ENCODE assay signal across 14 cellular contexts in the genomic region with DNA sequence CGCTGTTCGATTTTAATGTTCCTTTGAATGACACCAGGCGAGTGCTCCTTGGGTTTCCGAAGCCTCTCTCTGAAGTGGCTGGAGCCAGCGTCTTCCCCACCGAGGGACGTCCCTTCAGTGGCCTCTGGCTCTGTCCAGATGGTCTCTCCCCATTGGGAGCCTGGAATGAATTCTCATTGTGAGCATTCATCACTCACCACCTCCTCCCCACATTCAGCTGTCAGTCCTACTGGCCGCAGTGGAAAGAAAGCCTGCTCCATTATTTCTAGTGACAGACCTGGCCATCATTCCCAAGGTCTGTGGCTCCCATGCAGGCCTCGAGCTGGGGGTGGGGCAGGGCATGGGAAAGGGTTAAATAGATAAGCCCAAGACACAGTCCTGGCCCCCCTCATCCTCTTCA. TPM values are rescaled to one million over a fixed set of nuclear protein-coding genes. Genes with fewer than 3 reads are reported as not detected.
A peak's percentile ranks its signal among the peaks of the same experiment; 100 is the strongest.
DNase-seq lines count a peak whose midpoint lies in the region; ATAC-seq and TF ChIP-seq lines count a peak whose summit lies in the region.
"Had no signal": no experiment of that assay in that cellular context is flagged by ENCODE, and none has a peak within 500 bp of the region (broad histone marks: within the 10 kb centered on the region; RNA-seq: fewer than 3 reads in every experiment).

No MANE protein-coding gene starts in this region.

- no peaks in the 10 kb centered on the region for H3K9me3 Mint-ChIP-seq in natural killer cell
- H3K9me3 Mint-ChIP-seq: GM23338 had no signal

- H3K27me3 Mint-ChIP-seq in natural killer cell (ENCODE audit: low read depth in 2 of 2) = no peaks in the 10 kb centered on the region
- H3K27me3 Mint-ChIP-seq: CD8-positive, alpha-beta memory T cell had no signal

- H3K4me1 ChIP-seq in heart right ventricle (peaks cover 15 to 93% (median 63%) of the 10 kb centered on the region in 9 donors), upper lobe of left lung (peaks cover 88 to 95% (median 92%) of the 10 kb centered on the region in 4 donors)

- TF ChIP-seq EP300 in upper lobe of left lung (IDR thresholded peaks at IDR 0.05) = no peak

- 69 to 76% methylated on average over 9 of the region's 9 CpGs for WGBS in heart right ventricle, 2 donors
- 59 to 71% methylated on average over 7 to 9 of the region's 9 CpGs for WGBS in upper lobe of left lung, 2 donors

- peak overlapping the region; percentile 78 for H3K4me3 Mint-ChIP-seq in natural killer cell
- H3K4me3 Mint-ChIP-seq: GM23338 had no signal

- peaks cover 84 to 88% of the 10 kb centered on the region in 2 donors for H3K4me1 Mint-ChIP-seq in natural killer cell

- H3K36me3 Mint-ChIP-seq in natural killer cell = no peaks in the 10 kb centered on the region
- H3K36me3 Mint-ChIP-seq: CD8-positive, alpha-beta memory T cell had no signal

- no peaks in the 10 kb centered on the region for H3K9me3 ChIP-seq in heart right ventricle
- no peaks in the 10 kb centered on the region for H3K9me3 ChIP-seq in upper lobe of left lung
- H3K9me3 ChIP-seq: thoracic aorta had no signal

- H3K36me3 ChIP-seq in heart right ventricle = no peaks in the 10 kb centered on the region
- no peaks in the 10 kb centered on the region for H3K36me3 ChIP-seq in upper lobe of left lung
- H3K36me3 ChIP-seq: thoracic aorta had no signal

- H3K27ac ChIP-seq in heart right ventricle (peak overlapping the region in 6 of 10 donors; percentile 30 to 95 (median 60)), upper lobe of left lung (peak overlapping the region; percentile 85 to 97 (median 88))

- H3K27me3 ChIP-seq in heart right ventricle (no peaks in the 10 kb centered on the region), upper lobe of left lung (no peaks in the 10 kb centered on the region)

- intact Hi-C loops in heart right ventricle (cut with DNase I) = no loop called here
- intact Hi-C loops in cardiac septum (cut with DNase I) = no loop called here
- intact Hi-C loops in natural killer cell (cut with micrococcal nuclease) = loop anchor here (5.0 to 10.0 kb wide), 3 partner anchors 36 to 368 kb away; partner anchors contain the start of genes CIB1 and GDPGP1

- TF ChIP-seq POLR2A in upper lobe of left lung (IDR thresholded peaks at IDR 0.05) = no peak

- TF ChIP-seq CTCF in heart right ventricle (IDR thresholded peaks at IDR 0.05) (no peak), natural killer cell (IDR thresholded peaks at IDR 0.05) (no peak), upper lobe of left lung (IDR thresholded peaks at IDR 0.05) (no peak)

- peak overlapping the region; percentile 88 to 92 for H3K27ac Mint-ChIP-seq in natural killer cell

- no peak for ATAC-seq in heart right ventricle
- no peak for ATAC-seq in natural killer cell
- ATAC-seq in upper lobe of left lung (ENCODE audit: low FRiP score in 2 of 2) = no peak
- ATAC-seq in GM18502 (IDR thresholded peaks at IDR 0.05; ENCODE audit: poor library complexity, unreplicated experiment) = no peak
- ATAC-seq: GM23338 had no signal

- no peak for DNase-seq in heart right ventricle
- no peak for DNase-seq in cardiac septum (ENCODE audit: low spot score)
- peak; percentile 28 for DNase-seq in cerebellar cortex (ENCODE audit: low spot score)
- DNase-seq in natural killer cell = no peak
- no peak for DNase-seq in upper lobe of left lung
- no peak for DNase-seq in iPS-NIHi7 (ENCODE audit: extremely low spot score)
- no peak for DNase-seq in NCI-H128 (lab: John Stamatoyannopoulos, UW; ENCODE audit: unreplicated experiment)
- DNase-seq: activated CD8-positive, alpha-beta memory T cell treated with anti-CD3 and anti-CD28 coated beads, Interleukin-2, amount 50 U/mL, for 4 hours; CD8-positive, alpha-beta memory T cell; kidney; NCI-H187 had no signal

- H3K4me3 ChIP-seq in heart right ventricle (no peak overlapping the region), upper lobe of left lung (no peak overlapping the region)
- H3K4me3 ChIP-seq: GM23338, thoracic aorta had no signal

RNA-seq across cellular contexts. Expression of gene ZNF710, which starts 35.2 kb away (rescaled TPM):
- total RNA-seq in heart right ventricle = 10 to 100 TPM in 1 of 10 donors, 1 to 10 TPM in 9; 2.8 to 19.8 (median 3.9) TPM
- 10 to 100 TPM in 1 of 2 donors, 1 to 10 TPM in 1; 3.3 to 11.0 TPM for polyA plus RNA-seq in heart right ventricle
- 3.9 TPM for total RNA-seq in cardiac septum
- 10 to 100 TPM; 26.5 to 43.1 (median 26.6) TPM for total RNA-seq in natural killer cell
- total RNA-seq in upper lobe of left lung = 10 to 100 TPM; 26.0 to 51.3 (median 44.5) TPM
